ENCODE assay signal across 8 cellular contexts in the genomic region with DNA sequence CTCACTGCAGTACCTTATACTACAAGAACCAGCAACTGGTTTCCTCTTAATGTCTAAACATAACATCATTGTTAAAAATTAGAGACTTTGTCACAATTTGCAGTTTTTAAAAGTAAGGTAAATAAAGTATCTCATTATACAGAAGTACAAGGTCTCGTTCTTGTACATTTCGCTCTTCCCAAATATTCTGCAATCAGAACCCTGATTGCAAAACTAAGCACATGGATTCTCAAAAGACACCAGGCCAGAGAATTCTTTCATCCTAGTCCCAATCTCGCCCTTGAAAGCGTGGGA. TPM values are rescaled to one million over a fixed set of nuclear protein-coding genes. Genes with fewer than 3 reads are reported as not detected.
DNase-seq lines count a peak whose midpoint lies in the region; ATAC-seq and TF ChIP-seq lines count a peak whose summit lies in the region.

No MANE protein-coding gene starts in this region.

- ATAC-seq in HG02623 (IDR thresholded peaks at IDR 0.05; ENCODE audit: unreplicated experiment): no peak
- ATAC-seq in HG02884 (IDR thresholded peaks at IDR 0.05; ENCODE audit: unreplicated experiment): no peak

- intact Hi-C loops in A673 (cut with micrococcal nuclease; ENCODE audit: unreplicated experiment): loop anchor here (5.0 kb wide), 1 partner anchor 397 kb away; no protein-coding TSS in a partner anchor

- no peak for TF ChIP-seq CTCF in A673 (conservative IDR thresholded peaks at IDR 0.05; ENCODE audit: low read depth, low read length)
- TF ChIP-seq CTCF in choroid plexus epithelial cell (conservative IDR thresholded peaks at IDR 0.05; ENCODE audit: low read depth, low read length): no peak

- POLR2A ChIA-PET in A673 (lab: Charles Lee; ENCODE audit: low non-redundant PET): no interaction called here

- BruUV-seq in A673 (replicated peaks; lab: Mats Ljungman, UMichigan): no TSS peak

- H3K36me3 ChIP-seq in A673 (ENCODE audit: insufficient read depth, low read length, poor library complexity, severe bottlenecking) (peaks cover 12% of the 10 kb centered on the region), muscle layer of duodenum (ENCODE audit: control insufficient read depth in 1 of 2, insufficient read depth in 2 of 2, low read length in 2 of 2) (no peaks in the 10 kb centered on the region)

- no peak for TF ChIP-seq EP300 in Ishikawa (IDR thresholded peaks at IDR 0.05; ENCODE audit: borderline replicate concordance)

- TF ChIP-seq RAD21 in Ishikawa (IDR thresholded peaks at IDR 0.05; ENCODE audit: low read depth): no peak

- H3K9me3 ChIP-seq in A673 (ENCODE audit: low read depth, low read length, poor library complexity, severe bottlenecking) (no peaks in the 10 kb centered on the region), muscle layer of duodenum (ENCODE audit: control insufficient read depth in 1 of 2, low read length in 2 of 2) (no peaks in the 10 kb centered on the region)

- peak overlapping the region; percentile 66 for H3K4me3 ChIP-seq in A673 (ENCODE audit: low read depth, low read length, poor library complexity, severe bottlenecking)
- H3K4me3 ChIP-seq in choroid plexus epithelial cell (ENCODE audit: low read depth, low read length): peak overlapping the region; percentile 81
- peak overlapping the region; percentile 74 to 80 for H3K4me3 ChIP-seq in muscle layer of duodenum (ENCODE audit: low read depth in 1 of 2, low read length in 2 of 2)

- H3K27me3 ChIP-seq in A673 (replicated peaks; ENCODE audit: insufficient read depth, low read depth, low read length, poor library complexity) (no peaks in the 10 kb centered on the region), muscle layer of duodenum (ENCODE audit: low read depth, low read length) (no peaks in the 10 kb centered on the region)

- DNase-seq in A673 (ENCODE audit: low spot score) (no peak), choroid plexus epithelial cell (ENCODE audit: low read depth) (peak; percentile 54), NCI-H1092 treated with DMSO at 0.1 percent for 48 hours (lab: John Stamatoyannopoulos, UW) (no peak)
- no peak for DNase-seq in activated CD4-positive, CD25-positive, alpha-beta regulatory T cell (lab: John Stamatoyannopoulos, UW)

- H3K27ac ChIP-seq in A673 (ENCODE audit: low read depth, low read length, poor library complexity, severe bottlenecking) (peak overlapping the region; percentile 94), muscle layer of duodenum (ENCODE audit: low read length) (peak overlapping the region; percentile 83)

- CTCF ChIA-PET in A673 (lab: Charles Lee): no interaction called here

- peaks cover 28% of the 10 kb centered on the region for H3K4me1 ChIP-seq in A673 (ENCODE audit: insufficient read depth, low read length, poor library complexity, severe bottlenecking)
- H3K4me1 ChIP-seq in muscle layer of duodenum (ENCODE audit: control insufficient read depth in 1 of 2, insufficient read depth in 2 of 2, low read length in 2 of 2): no peaks in the 10 kb centered on the region

TF ChIP-seq in Ishikawa, 13 proteins besides CTCF, POLR2A, EP300 and RAD21:
- TF ChIP-seq CEBPB (IDR thresholded peaks at IDR 0.05) (peak; percentile 51; the same call in 1 of the 2 replicates), NFIC (IDR thresholded peaks at IDR 0.05) (no peak)

RNA-seq across cellular contexts. Expression of a gene that starts 0.4 kb away (rescaled TPM):
- total RNA-seq in A673 (2021): 59.5 and 72.4 TPM in 2 replicates
